In the genomic region with DNA sequence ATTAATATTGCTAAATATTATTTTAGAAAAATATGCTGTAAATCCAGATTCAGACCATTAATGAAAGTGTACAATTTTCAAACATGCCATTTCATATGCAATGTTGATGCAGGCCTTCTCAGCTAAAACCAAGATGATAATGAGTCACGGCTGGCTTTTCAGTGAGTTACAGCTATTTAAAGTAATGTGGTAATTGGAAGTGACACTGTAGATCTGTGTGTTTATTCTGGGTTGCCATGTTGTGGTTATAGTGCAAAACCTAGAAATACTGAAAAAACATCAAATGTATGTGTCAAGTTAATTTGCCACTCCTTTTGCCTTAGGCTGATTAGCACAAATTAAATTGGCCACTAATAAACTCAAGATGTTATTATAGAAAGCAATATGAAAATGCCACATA, we compare ENCODE assay signal across 15 cellular contexts.
A peak's percentile ranks its signal among the peaks of the same experiment; 100 is the strongest.
DNase-seq lines count a peak whose midpoint lies in the region; ATAC-seq and TF ChIP-seq lines count a peak whose summit lies in the region.
"Had no signal": no experiment of that assay in that cellular context is flagged by ENCODE, and none has a peak within 500 bp of the region (broad histone marks: within the 10 kb centered on the region; RNA-seq: fewer than 3 reads in every experiment).

No MANE protein-coding gene starts in this region.

- no peak overlapping the region for H3K4me3 ChIP-seq in SJSA1
- H3K4me3 ChIP-seq in fibroblast of lung (replicated peaks in 1 of 4; ENCODE audit: control extremely low read depth in 1 of 4, insufficient read depth in 1 of 4, low read depth in 3 of 4, low read length in 4 of 4): no peak overlapping the region
- H3K4me3 ChIP-seq in smooth muscle cell: no peak overlapping the region
- H3K4me3 ChIP-seq: colonic mucosa had no signal

- H3K36me3 Mint-ChIP-seq in HFFc6 (ENCODE audit: low read depth): peaks cover 6% of the 10 kb centered on the region; the same call in 1 of the 2 replicates
- no peaks in the 10 kb centered on the region for H3K36me3 Mint-ChIP-seq in progenitor cell of endocrine pancreas (ENCODE audit: insufficient read depth)
- H3K36me3 Mint-ChIP-seq: stimulated activated naive B cell treated with anti-CD40 and anti-IgM and Interleukin-4, amounts not matched to agents 10 μg/mL and 1 μg/mL and 100 μg/mL, for 72 hours had no signal

- no peak overlapping the region for H3K9ac ChIP-seq in fibroblast of lung (ENCODE audit: insufficient read depth, low read length)
- H3K9ac ChIP-seq in smooth muscle cell (ENCODE audit: low read depth): peak overlapping the region; percentile 73

- DNase-seq in HFFc6: peak; percentile 69
- peak in 1 of 2 experiments; percentile 50 for DNase-seq in SJSA1 (ENCODE audit: low read depth in 1 of 2, low spot score in 2 of 2)
- DNase-seq in fibroblast of lung (ENCODE audit: low read depth in 2 of 2): peak; percentile 66 to 91
- DNase-seq in smooth muscle cell (lab: John Stamatoyannopoulos, UW; ENCODE audit: unreplicated experiment): no peak
- no peak for DNase-seq in progenitor cell of endocrine pancreas (ENCODE audit: low spot score, unreplicated experiment)
- DNase-seq in COR-L47 (lab: John Stamatoyannopoulos, UW): no peak
- DNase-seq: activated CD4-positive, alpha-beta T cell treated with anti-CD3 and anti-CD28 coated beads for 4 hours; activated effector memory CD4-positive, alpha-beta T cell treated with anti-CD3 and anti-CD28 coated beads, Interleukin-2, amount 50 U/mL, for 16 hours; colonic mucosa; DMS153; NCI-H1092; NCI-H524 treated with DMSO at 0.1 percent for 48 hours; stimulated activated naive B cell treated with anti-CD40 and anti-IgM and Interleukin-4, amounts not matched to agents 10 μg/mL and 1 μg/mL and 100 μg/mL, for 72 hours had no signal

- H3K9me3 ChIP-seq in SJSA1 (replicated peaks) (no peaks in the 10 kb centered on the region), fibroblast of lung (ENCODE audit: control insufficient read depth, insufficient read depth, low read depth, low read length) (no peaks in the 10 kb centered on the region), smooth muscle cell (replicated peaks; ENCODE audit: low read depth) (no peaks in the 10 kb centered on the region)
- H3K9me3 ChIP-seq: colonic mucosa had no signal

- H3K4me2 ChIP-seq in fibroblast of lung (ENCODE audit: extremely low read depth, insufficient read depth, low read length) (no peak overlapping the region), smooth muscle cell (peak overlapping the region; percentile 80)

- no peaks in the 10 kb centered on the region for H3K27me3 ChIP-seq in SJSA1 (replicated peaks)
- H3K27me3 ChIP-seq in fibroblast of lung (ENCODE audit: control insufficient read depth, insufficient read depth, low read length): no peaks in the 10 kb centered on the region
- no peaks in the 10 kb centered on the region for H3K27me3 ChIP-seq in smooth muscle cell (ENCODE audit: low read depth)
- H3K27me3 ChIP-seq: colonic mucosa had no signal

- 5% methylated on average over 1 of the region's 1 CpG for WGBS in smooth muscle cell (ENCODE audit: low lambda C conversion rate)

- no peaks in the 10 kb centered on the region for H4K20me1 ChIP-seq in fibroblast of lung (ENCODE audit: control insufficient read depth, extremely low read depth, insufficient read depth, low read length)
- no peaks in the 10 kb centered on the region for H4K20me1 ChIP-seq in smooth muscle cell (ENCODE audit: low read depth)

- no peak overlapping the region for H2AFZ ChIP-seq in fibroblast of lung (ENCODE audit: low read length)
- no peak overlapping the region for H2AFZ ChIP-seq in smooth muscle cell (ENCODE audit: low read depth)

- no peak for ATAC-seq in GM19328 (IDR thresholded peaks at IDR 0.05; ENCODE audit: unreplicated experiment)
- ATAC-seq: left lobe of liver; stimulated activated naive B cell treated with anti-CD40 and anti-IgM and Interleukin-4, amounts not matched to agents 10 μg/mL and 1 μg/mL and 100 μg/mL, for 72 hours had no signal

- H3K36me3 ChIP-seq in SJSA1: no peaks in the 10 kb centered on the region
- no peaks in the 10 kb centered on the region for H3K36me3 ChIP-seq in fibroblast of lung (ENCODE audit: control insufficient read depth, insufficient read depth, low read length)
- H3K36me3 ChIP-seq in smooth muscle cell (ENCODE audit: low read depth): no peaks in the 10 kb centered on the region
- H3K36me3 ChIP-seq: colonic mucosa had no signal

- H3K27ac ChIP-seq in SJSA1: peak overlapping the region; percentile 58
- peak overlapping the region; percentile 58 for H3K27ac ChIP-seq in fibroblast of lung (ENCODE audit: insufficient read depth, low read length)
- H3K27ac ChIP-seq in smooth muscle cell (ENCODE audit: low read depth): peak overlapping the region; percentile 95
- H3K27ac ChIP-seq: colonic mucosa had no signal

- H3K27me3 Mint-ChIP-seq in HFFc6 (ENCODE audit: insufficient read depth): peaks cover 10% of the 10 kb centered on the region
- H3K27me3 Mint-ChIP-seq in progenitor cell of endocrine pancreas: no peaks in the 10 kb centered on the region
- H3K27me3 Mint-ChIP-seq: stimulated activated naive B cell treated with anti-CD40 and anti-IgM and Interleukin-4, amounts not matched to agents 10 μg/mL and 1 μg/mL and 100 μg/mL, for 72 hours had no signal

- no peaks in the 10 kb centered on the region for H3F3A ChIP-seq in smooth muscle cell (ENCODE audit: low read depth)

- H3K4me1 Mint-ChIP-seq in HFFc6 (ENCODE audit: low read depth) (peaks cover 28% of the 10 kb centered on the region), progenitor cell of endocrine pancreas (ENCODE audit: low read depth) (peaks cover 9% of the 10 kb centered on the region)
- H3K4me1 Mint-ChIP-seq: stimulated activated naive B cell treated with anti-CD40 and anti-IgM and Interleukin-4, amounts not matched to agents 10 μg/mL and 1 μg/mL and 100 μg/mL, for 72 hours had no signal

- H3K4me3 Mint-ChIP-seq in HFFc6 (no peak overlapping the region), progenitor cell of endocrine pancreas (ENCODE audit: low read depth) (no peak overlapping the region)
- H3K4me3 Mint-ChIP-seq: stimulated activated naive B cell treated with anti-CD40 and anti-IgM and Interleukin-4, amounts not matched to agents 10 μg/mL and 1 μg/mL and 100 μg/mL, for 72 hours had no signal

- H3K4me1 ChIP-seq in SJSA1 (replicated peaks): peaks cover 20% of the 10 kb centered on the region
- peaks cover 2% of the 10 kb centered on the region for H3K4me1 ChIP-seq in fibroblast of lung (ENCODE audit: control insufficient read depth, extremely low read depth, insufficient read depth, low read length)
- peaks cover 25% of the 10 kb centered on the region for H3K4me1 ChIP-seq in smooth muscle cell (ENCODE audit: low read depth)
- H3K4me1 ChIP-seq: colonic mucosa had no signal

- H3K79me2 ChIP-seq in fibroblast of lung (ENCODE audit: control insufficient read depth, insufficient read depth, low read length) (no peaks in the 10 kb centered on the region), smooth muscle cell (ENCODE audit: low read depth) (no peaks in the 10 kb centered on the region)

- H3K27ac Mint-ChIP-seq in HFFc6: no peak overlapping the region
- H3K27ac Mint-ChIP-seq in progenitor cell of endocrine pancreas: no peak overlapping the region
- H3K27ac Mint-ChIP-seq: stimulated activated naive B cell treated with anti-CD40 and anti-IgM and Interleukin-4, amounts not matched to agents 10 μg/mL and 1 μg/mL and 100 μg/mL, for 72 hours had no signal

- no peak for TF ChIP-seq CTCF in HFFc6 (IDR thresholded peaks at IDR 0.05)
- no peak for TF ChIP-seq CTCF in fibroblast of lung (conservative IDR thresholded peaks at IDR 0.05 in 1 of 2, IDR thresholded peaks at IDR 0.05 in 1 of 2; ENCODE audit: low read depth in 1 of 2, low read length in 2 of 2)
- no peak for TF ChIP-seq CTCF in smooth muscle cell (IDR thresholded peaks at IDR 0.05; ENCODE audit: borderline replicate concordance, insufficient read depth, poor library complexity, severe bottlenecking)
- TF ChIP-seq CTCF in progenitor cell of endocrine pancreas (IDR thresholded peaks at IDR 0.05; ENCODE audit: unreplicated experiment): no peak

- H3K9me3 Mint-ChIP-seq in HFFc6 (no peaks in the 10 kb centered on the region), progenitor cell of endocrine pancreas (ENCODE audit: low read depth) (no peaks in the 10 kb centered on the region)
- H3K9me3 Mint-ChIP-seq: stimulated activated naive B cell treated with anti-CD40 and anti-IgM and Interleukin-4, amounts not matched to agents 10 μg/mL and 1 μg/mL and 100 μg/mL, for 72 hours had no signal

Comparison
In these comparisons a context has a peak if more than half of its experiments do, and no peak if none do; other contexts are left out.
1. DNase-seq: peak in HFFc6 (single experiment) and fibroblast of lung (2 of 2); none in smooth muscle cell (single experiment), progenitor cell of endocrine pancreas (single experiment) and COR-L47 (single experiment).
2. Peak in every context shown above with its lines, with median percentiles within 50 percentile points of each other: H3K27ac ChIP-seq.